Comparison of ENCODE assay signal across 8 cellular contexts in genomic region chr1:3911521-3911845, GRCh38.
"Had no signal": no experiment of that assay in that cellular context is flagged by ENCODE, and none has a peak within 500 bp of the region (broad histone marks: within the 10 kb centered on the region; RNA-seq: fewer than 3 reads in every experiment).

No MANE protein-coding gene starts in this region.

- H3K4me1 Mint-ChIP-seq: activated CD8-positive, alpha-beta memory T cell treated with anti-CD3 and anti-CD28 coated beads, Interleukin-2, amount 10 ng/mL, durations not matched to agents 7 days and 5 days had no signal

- H3K36me3 Mint-ChIP-seq: activated CD8-positive, alpha-beta memory T cell treated with anti-CD3 and anti-CD28 coated beads, Interleukin-2, amount 10 ng/mL, durations not matched to agents 7 days and 5 days; activated naive CD4-positive, alpha-beta T cell treated with anti-CD3 and anti-CD28 coated beads, Interleukin-2, amount 50 U/mL, for 72 hours; T-cell; type B pancreatic cell had no signal

- H3K27ac Mint-ChIP-seq: activated CD8-positive, alpha-beta memory T cell treated with anti-CD3 and anti-CD28 coated beads, Interleukin-2, amount 10 ng/mL, durations not matched to agents 7 days and 5 days; activated naive CD4-positive, alpha-beta T cell treated with anti-CD3 and anti-CD28 coated beads, Interleukin-2, amount 50 U/mL, for 72 hours; T-cell; type B pancreatic cell had no signal

- DNase-seq: T1000 had no signal

- H3K4me1 ChIP-seq: psoas muscle had no signal

- H3K9me3 Mint-ChIP-seq: activated naive CD4-positive, alpha-beta T cell treated with anti-CD3 and anti-CD28 coated beads, Interleukin-2, amount 50 U/mL, for 72 hours; nephron; stimulated activated naive CD8-positive, alpha-beta T cell treated with anti-CD3 and anti-CD28 coated beads, Interleukin-15, amount 100 ng/mL, for 72 hours; T-cell; type B pancreatic cell had no signal

- H3K4me3 ChIP-seq: psoas muscle had no signal

- H3K9me3 ChIP-seq: psoas muscle had no signal

- H3K27me3 Mint-ChIP-seq: activated CD8-positive, alpha-beta memory T cell treated with anti-CD3 and anti-CD28 coated beads, Interleukin-2, amount 10 ng/mL, durations not matched to agents 7 days and 5 days had no signal

- H3K4me3 Mint-ChIP-seq: activated CD8-positive, alpha-beta memory T cell treated with anti-CD3 and anti-CD28 coated beads, Interleukin-2, amount 10 ng/mL, durations not matched to agents 7 days and 5 days had no signal
